Comparison of ENCODE assay signal across 8 cellular contexts in the genomic region with DNA sequence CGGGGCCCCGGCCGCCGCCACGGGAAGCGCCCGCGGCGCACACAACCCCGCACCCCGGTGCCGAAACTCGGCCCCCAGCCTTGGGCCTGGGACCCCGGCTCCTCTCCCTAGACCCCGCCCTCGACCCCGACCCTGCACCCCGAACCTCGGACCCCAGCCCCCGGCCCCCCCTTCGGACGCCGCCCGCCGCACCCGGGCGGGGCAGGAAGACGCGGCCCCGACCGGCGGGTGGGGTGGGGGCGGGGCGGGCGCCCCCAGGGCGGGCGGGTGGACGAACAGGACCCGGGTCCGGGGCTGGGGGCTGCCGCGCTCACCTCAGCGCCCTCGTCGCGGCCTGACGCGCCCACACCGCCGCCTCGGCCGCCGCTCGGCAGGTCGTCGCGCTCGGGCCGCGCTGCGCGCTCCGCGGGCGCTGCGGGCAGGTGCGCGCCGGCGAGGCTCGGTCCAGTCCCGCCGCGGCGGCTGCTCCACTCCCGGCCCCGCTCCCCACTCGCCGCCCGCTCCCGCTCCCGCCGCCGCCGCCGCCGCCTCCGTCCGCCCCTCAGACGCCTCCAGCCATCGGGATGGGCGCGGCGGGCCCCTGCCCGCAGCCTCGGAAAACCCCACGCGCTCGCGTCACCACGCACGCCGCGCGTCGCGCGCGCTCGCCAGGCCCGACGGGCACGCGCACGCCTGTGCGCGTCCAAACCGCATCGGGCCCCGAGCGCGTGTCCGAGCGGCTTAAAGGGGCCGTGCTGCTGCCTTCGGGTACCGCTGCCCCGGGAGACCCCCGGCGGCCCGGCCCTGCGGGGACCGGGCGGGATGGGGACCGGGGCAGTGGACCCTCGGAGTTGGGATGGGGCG. TPM values are rescaled to one million over a fixed set of nuclear protein-coding genes. Genes with fewer than 3 reads are reported as not detected.
DNase-seq lines count a peak whose midpoint lies in the region; ATAC-seq and TF ChIP-seq lines count a peak whose summit lies in the region.

A gene (minus strand): TSS at position 582 of the 843 bp plus-strand sequence. CDS start 65,634 bp downstream, outside the sequence.

- peak in 1 of 4 donors; percentile 7 for TF ChIP-seq CTCF in right lobe of liver (IDR thresholded peaks at IDR 0.05)

- H3K9me3 ChIP-seq in right lobe of liver, result no peaks in the 10 kb centered on the region

- H3K4me1 ChIP-seq in right lobe of liver, result peaks cover 0 to 46% (median 4%) of the 10 kb centered on the region in 4 donors

- H3K27ac ChIP-seq in right lobe of liver, result peak within 1 kb of the TSS; percentile 53 to 89 (median 81)

- intact Hi-C loops in right lobe of liver (cut with DNase I), result no loop called here

- H3K4me3 ChIP-seq in right lobe of liver, result peak within 1 kb of the TSS; percentile 72 to 85 (median 80)

- TF ChIP-seq POLR2A in GM19099 (IDR thresholded peaks at IDR 0.05; ENCODE audit: extremely low read depth, insufficient read length, low read depth) (peak; percentile 82), right lobe of liver (IDR thresholded peaks at IDR 0.05) (peak; percentile 69)

- H3K36me3 ChIP-seq in right lobe of liver, result no peaks in the 10 kb centered on the region

- no peaks in the 10 kb centered on the region for H3K27me3 ChIP-seq in right lobe of liver

- peak; percentile 66 to 68 for DNase-seq in AML-193 (lab: John Stamatoyannopoulos, UW)
- peak; percentile 19 for DNase-seq in NCI-H748 treated with DMSO at 0.1 percent for 48 hours (lab: John Stamatoyannopoulos, UW)
- DNase-seq in activated CD4-positive, alpha-beta T cell treated with anti-CD3 and anti-CD28 coated beads, Interleukin-2, amount 50 U/mL, for 48 hours, result peak; percentile 83 to 85
- DNase-seq in dermis microvascular lymphatic vessel endothelial cell (ENCODE audit: low read depth in 2 of 2), result peak; percentile 76 to 91
- DNase-seq in right lobe of liver, result peak; percentile 90 to 91 (median 91)
- peak; percentile 87 for DNase-seq in stimulated activated CD4-positive, alpha-beta T cell treated with anti-CD3 and anti-CD28 coated beads, Interleukin-4, amount 100 ng/mL, for 1 hour

- ATAC-seq in HG03432 (IDR thresholded peaks at IDR 0.05; ENCODE audit: unreplicated experiment) (peak; percentile 77), right lobe of liver (peak; percentile 80 to 88 (median 82))

- WGBS in right lobe of liver (ENCODE audit: insufficient coverage, low coverage, low lambda C conversion rate, missing lambda C conversion rate), result 0% methylated on average over 2 of the region's 137 CpGs

RNA-seq across cellular contexts. Expression of the gene that starts here (rescaled TPM):
- total RNA-seq in dermis microvascular lymphatic vessel endothelial cell (72.4 and 119 TPM in 2 replicates), right lobe of liver (100 to 1,000 TPM in 4 of 6 experiments, 10 to 100 TPM in 2; 85.9 to 147 (median 104) TPM)

Comparison
In these comparisons a context has a peak if more than half of its experiments do, and no peak if none do; other contexts are left out.
1. Peak in every context shown above with its lines: DNase-seq, ATAC-seq, H3K4me3 ChIP-seq and H3K27ac ChIP-seq.
2. DNase-seq: peak in every context shown above with its lines; median percentile 91 in right lobe of liver; 87 in stimulated activated CD4-positive, alpha-beta T cell treated with anti-CD3 and anti-CD28 coated beads, Interleukin-4, amount 100 ng/mL, for 1 hour; 84 in activated CD4-positive, alpha-beta T cell treated with anti-CD3 and anti-CD28 coated beads, Interleukin-2, amount 50 U/mL, for 48 hours; 84 in dermis microvascular lymphatic vessel endothelial cell; 67 in AML-193; 19 in NCI-H748 treated with DMSO at 0.1 percent for 48 hours.